1 cellular context compared by ENCODE assay signal in genomic region chr12:21899532-21899931, GRCh38. TPM values are rescaled to one million over a fixed set of nuclear protein-coding genes. Genes with fewer than 3 reads are reported as not detected.
"Had no signal": no experiment of that assay in that cellular context is flagged by ENCODE, and none has a peak within 500 bp of the region (broad histone marks: within the 10 kb centered on the region; RNA-seq: fewer than 3 reads in every experiment).

No MANE protein-coding gene starts in this region.

RNA-seq across cellular contexts. Expression of gene ABCC9, which starts 41.7 kb away (rescaled TPM):
- total RNA-seq: G401 had no signal
